ENCODE assay signal across 1 cellular context in genomic region chr7:17940302-17941170, GRCh38.
TF ChIP-seq lines count a peak whose summit lies in the region.

A gene with protein sequence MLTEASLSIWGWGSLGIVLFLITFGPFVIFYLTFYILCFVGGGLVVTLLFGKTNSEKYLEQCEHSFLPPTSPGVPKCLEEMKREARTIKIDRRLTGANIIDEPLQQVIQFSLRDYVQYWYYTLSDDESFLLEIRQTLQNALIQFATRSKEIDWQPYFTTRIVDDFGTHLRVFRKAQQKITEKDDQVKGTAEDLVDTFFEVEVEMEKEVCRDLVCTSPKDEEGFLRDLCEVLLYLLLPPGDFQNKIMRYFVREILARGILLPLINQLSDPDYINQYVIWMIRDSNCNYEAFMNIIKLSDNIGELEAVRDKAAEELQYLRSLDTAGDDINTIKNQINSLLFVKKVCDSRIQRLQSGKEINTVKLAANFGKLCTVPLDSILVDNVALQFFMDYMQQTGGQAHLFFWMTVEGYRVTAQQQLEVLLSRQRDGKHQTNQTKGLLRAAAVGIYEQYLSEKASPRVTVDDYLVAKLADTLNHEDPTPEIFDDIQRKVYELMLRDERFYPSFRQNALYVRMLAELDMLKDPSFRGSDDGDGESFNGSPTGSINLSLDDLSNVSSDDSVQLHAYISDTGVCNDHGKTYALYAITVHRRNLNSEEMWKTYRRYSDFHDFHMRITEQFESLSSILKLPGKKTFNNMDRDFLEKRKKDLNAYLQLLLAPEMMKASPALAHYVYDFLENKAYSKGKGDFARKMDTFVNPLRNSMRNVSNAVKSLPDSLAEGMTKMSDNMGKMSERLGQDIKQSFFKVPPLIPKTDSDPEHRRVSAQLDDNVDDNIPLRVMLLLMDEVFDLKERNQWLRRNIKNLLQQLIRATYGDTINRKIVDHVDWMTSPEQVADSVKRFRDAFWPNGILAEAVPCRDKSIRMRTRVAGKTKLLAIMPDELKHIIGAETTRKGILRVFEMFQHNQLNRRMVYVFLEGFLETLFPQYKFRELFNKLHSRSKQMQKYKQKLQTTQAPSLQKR (minus strand): TSS chr7:17940494. CDS start chr7:17940295, 199 bp downstream.

TF ChIP-seq in IMR-90, 13 proteins besides CTCF, POLR2A, EP300 and RAD21 (continued from another document):
- TF ChIP-seq, protein P1, sequence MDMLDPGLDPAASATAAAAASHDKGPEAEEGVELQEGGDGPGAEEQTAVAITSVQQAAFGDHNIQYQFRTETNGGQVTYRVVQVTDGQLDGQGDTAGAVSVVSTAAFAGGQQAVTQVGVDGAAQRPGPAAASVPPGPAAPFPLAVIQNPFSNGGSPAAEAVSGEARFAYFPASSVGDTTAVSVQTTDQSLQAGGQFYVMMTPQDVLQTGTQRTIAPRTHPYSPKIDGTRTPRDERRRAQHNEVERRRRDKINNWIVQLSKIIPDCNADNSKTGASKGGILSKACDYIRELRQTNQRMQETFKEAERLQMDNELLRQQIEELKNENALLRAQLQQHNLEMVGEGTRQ (IDR thresholded peaks at IDR 0.05; ENCODE audit: low read depth, low read length), result peak; percentile 93
- peak; percentile 96 for TF ChIP-seq BHLHE40 (IDR thresholded peaks at IDR 0.05; ENCODE audit: low read depth, low read length)
